In genomic region chr20:63246490-63247284, GRCh38 we compare ENCODE assay signal across 1 cellular context.
TF ChIP-seq lines count a peak whose summit lies in the region.

No MANE protein-coding gene starts in this region.

TF ChIP-seq in A549, 52 proteins besides CTCF, POLR2A, EP300 and RAD21:
- TF ChIP-seq ZFP36 (IDR thresholded peaks at IDR 0.05; ENCODE audit: borderline replicate concordance, partially characterized antibody) (no peak), MAFK (IDR thresholded peaks at IDR 0.05; ENCODE audit: partially characterized antibody) (peak; percentile 12)
